In genomic region chr14:31568151-31568550, GRCh38 we compare ENCODE assay signal across 1 cellular context.
TF ChIP-seq lines count a peak whose summit lies in the region.

No MANE protein-coding gene starts in this region.

TF ChIP-seq in endothelial cell of umbilical vein, 7 proteins besides CTCF, POLR2A, EP300 and RAD21:
- TF ChIP-seq GATA2 (IDR thresholded peaks at IDR 0.05; ENCODE audit: insufficient read depth, insufficient read length, low read depth, low read length) (no peak), MYC (IDR thresholded peaks at IDR 0.05; ENCODE audit: low read depth, low read length) (no peak), JUN (IDR thresholded peaks at IDR 0.05; ENCODE audit: borderline replicate concordance, insufficient read depth, insufficient read length, low read depth) (no peak), EZH2 (IDR thresholded peaks at IDR 0.05; ENCODE audit: borderline replicate concordance, low read depth, low read length, severe bottlenecking) (no peak)
- TF ChIP-seq, protein P1, sequence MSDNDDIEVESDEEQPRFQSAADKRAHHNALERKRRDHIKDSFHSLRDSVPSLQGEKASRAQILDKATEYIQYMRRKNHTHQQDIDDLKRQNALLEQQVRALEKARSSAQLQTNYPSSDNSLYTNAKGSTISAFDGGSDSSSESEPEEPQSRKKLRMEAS (IDR thresholded peaks at IDR 0.05; ENCODE audit: insufficient read depth, insufficient read length): no peak
